In the genomic region with DNA sequence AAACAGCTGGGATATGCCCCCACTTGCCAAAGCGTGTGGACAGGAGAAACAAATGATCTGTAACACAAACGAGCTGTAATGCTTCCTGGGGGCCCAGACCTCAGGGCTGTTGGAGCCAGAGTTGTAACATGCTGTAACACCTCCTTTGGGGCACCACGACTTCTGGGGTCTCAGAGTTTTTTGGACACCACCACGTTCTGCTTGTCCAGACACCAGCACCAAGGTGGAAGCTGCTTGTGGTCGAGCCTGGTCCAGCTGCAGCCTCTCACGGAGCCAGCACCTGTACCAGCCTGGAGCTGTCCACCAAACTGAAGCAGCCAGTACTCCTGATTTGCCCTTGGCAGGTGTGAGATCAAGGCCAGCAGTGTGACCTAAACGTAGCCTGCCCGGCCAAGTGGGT, we compare ENCODE assay signal across 9 cellular contexts.
"Had no signal": no experiment of that assay in that cellular context is flagged by ENCODE, and none has a peak within 500 bp of the region (broad histone marks: within the 10 kb centered on the region; RNA-seq: fewer than 3 reads in every experiment).

No MANE protein-coding gene starts in this region.

- ATAC-seq: GM23338, K562 had no signal

- DNase-seq: H9, HCEC 1CT, IMR-90, KG1 had no signal

- FAIRE-seq: H1, H54, HTR-8/SVneo, K562 had no signal

- H3K4me3 ChIP-seq: GM23338, K562 had no signal
